9 cellular contexts compared by ENCODE assay signal in the genomic region with DNA sequence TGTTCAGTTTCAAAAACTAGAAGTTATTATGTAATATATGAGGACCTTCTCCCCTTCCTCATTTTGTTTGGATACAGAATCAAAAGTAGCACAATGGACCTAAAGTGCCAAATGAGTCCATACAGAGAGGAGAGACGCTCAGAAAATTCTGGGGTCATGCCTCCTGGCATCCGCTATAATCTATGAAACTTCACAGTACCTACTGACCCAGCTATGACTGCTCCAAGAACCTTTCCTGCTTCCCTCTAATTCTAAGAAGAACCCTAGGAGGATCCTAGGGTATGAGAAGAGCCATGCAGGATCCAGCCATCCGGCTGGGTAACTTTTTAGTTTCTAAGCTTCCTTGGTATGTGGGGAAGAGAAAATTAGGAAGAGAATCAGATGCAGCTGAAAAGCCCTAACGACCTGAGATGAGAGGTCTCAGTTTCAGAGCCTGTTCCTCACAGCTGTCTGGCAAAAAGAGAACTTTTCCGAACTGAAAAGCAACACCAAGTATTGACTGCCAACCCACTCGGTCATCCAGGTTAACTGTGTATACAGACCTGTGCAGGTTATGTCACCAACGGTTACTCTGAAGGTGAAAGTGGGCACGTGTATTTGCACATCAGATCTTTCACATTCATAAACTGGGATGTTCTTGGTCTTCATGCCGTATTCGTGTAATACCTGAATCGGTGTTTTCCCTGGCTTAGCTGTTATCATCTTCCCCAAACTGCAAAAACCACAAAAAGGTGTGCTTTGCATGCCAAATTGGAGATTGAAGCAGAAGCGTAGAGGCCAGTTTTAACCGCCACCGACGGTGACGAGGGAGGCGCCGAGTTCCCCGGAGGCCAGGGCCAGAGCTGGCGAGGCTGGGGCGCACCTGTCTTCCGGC. TPM values are rescaled to one million over a fixed set of nuclear protein-coding genes. Genes with fewer than 3 reads are reported as not detected.
DNase-seq lines count a peak whose midpoint lies in the region; ATAC-seq and TF ChIP-seq lines count a peak whose summit lies in the region.
"Had no signal": no experiment of that assay in that cellular context is flagged by ENCODE, and none has a peak within 500 bp of the region (broad histone marks: within the 10 kb centered on the region; RNA-seq: fewer than 3 reads in every experiment).

No MANE protein-coding gene starts in this region.

- H3K4me1 ChIP-seq in A673 (ENCODE audit: insufficient read depth, low read length, poor library complexity, severe bottlenecking) (peaks cover 16% of the 10 kb centered on the region), OCI-LY1 (ENCODE audit: insufficient read depth, low read length, severe bottlenecking) (peaks cover 34% of the 10 kb centered on the region)

- H3K4me2 ChIP-seq in OCI-LY1 (ENCODE audit: low read length): peak overlapping the region; percentile 75

- POLR2A ChIA-PET in A673 (lab: Charles Lee; ENCODE audit: low non-redundant PET): no interaction called here

- H3K36me3 ChIP-seq in A673 (ENCODE audit: insufficient read depth, low read length, poor library complexity, severe bottlenecking) (peaks cover 25% of the 10 kb centered on the region), OCI-LY1 (ENCODE audit: insufficient read depth, low read length) (peaks cover 34% of the 10 kb centered on the region)

- H3K9me2 ChIP-seq in OCI-LY1 (ENCODE audit: low read depth, low read length): no peaks in the 10 kb centered on the region

- intact Hi-C loops in A673 (cut with micrococcal nuclease; ENCODE audit: unreplicated experiment): no loop called here

- no peaks in the 10 kb centered on the region for H3K9me3 ChIP-seq in A673 (ENCODE audit: low read depth, low read length, poor library complexity, severe bottlenecking)
- H3K9me3 ChIP-seq in OCI-LY1 (ENCODE audit: low read length): no peaks in the 10 kb centered on the region

- ATAC-seq in GM18498 (IDR thresholded peaks at IDR 0.05; ENCODE audit: unreplicated experiment) (peak; percentile 55), HG02840 (IDR thresholded peaks at IDR 0.05; ENCODE audit: low FRiP score, unreplicated experiment) (peak; percentile 54)
- ATAC-seq in effector memory CD8-positive, alpha-beta T cell (replicated peaks): peak; percentile 58
- no peak for ATAC-seq in natural killer cell treated with Interleukin-12 subunit alpha and Interleukin-12 subunit beta and Interleukin-15 and Interleukin-18, amount 100 ng/mL, for 72 hours

- no peak overlapping the region for H2AFZ ChIP-seq in OCI-LY1 (ENCODE audit: low read length)

- no peaks in the 10 kb centered on the region for H4K20me1 ChIP-seq in OCI-LY1 (ENCODE audit: insufficient read depth, low read length)

- H3K9ac ChIP-seq in OCI-LY1 (ENCODE audit: low read length): peak overlapping the region; percentile 76

- H3K27ac Mint-ChIP-seq in effector memory CD8-positive, alpha-beta T cell: peak overlapping the region; percentile 91 to 92
- peak overlapping the region; percentile 39 to 74 for H3K27ac Mint-ChIP-seq in natural killer cell treated with Interleukin-12 subunit alpha and Interleukin-12 subunit beta and Interleukin-15 and Interleukin-18, amount 100 ng/mL, for 72 hours

- CTCF ChIA-PET in A673 (lab: Charles Lee): no interaction called here

- H3K27ac ChIP-seq in A673 (ENCODE audit: low read depth, low read length, poor library complexity, severe bottlenecking): peak overlapping the region; percentile 97
- H3K27ac ChIP-seq in OCI-LY1 (ENCODE audit: low read depth, low read length, poor library complexity, severe bottlenecking): peak overlapping the region; percentile 81

- H3K4me3 Mint-ChIP-seq in effector memory CD8-positive, alpha-beta T cell: peak overlapping the region; percentile 87 to 89
- H3K4me3 Mint-ChIP-seq in natural killer cell treated with Interleukin-12 subunit alpha and Interleukin-12 subunit beta and Interleukin-15 and Interleukin-18, amount 100 ng/mL, for 72 hours: peak overlapping the region; percentile 88

- peak overlapping the region; percentile 83 for H3K4me3 ChIP-seq in A673 (ENCODE audit: low read depth, low read length, poor library complexity, severe bottlenecking)
- peak overlapping the region; percentile 63 for H3K4me3 ChIP-seq in OCI-LY1 (ENCODE audit: low read depth, low read length, poor library complexity, severe bottlenecking)

- DNase-seq in A673 (ENCODE audit: low spot score): no peak
- DNase-seq in effector memory CD8-positive, alpha-beta T cell: peak in 1 of 3 experiments; percentile 69
- no peak for DNase-seq in natural killer cell treated with Interleukin-12 subunit alpha and Interleukin-12 subunit beta and Interleukin-15 and Interleukin-18, amount 100 ng/mL, for 72 hours (ENCODE audit: low spot score)
- no peak for DNase-seq in activated effector memory CD4-positive, alpha-beta T cell treated with Interleukin-2 at 50 U/mL for 16 hours
- DNase-seq in HuH-7.5 (ENCODE audit: low spot score): no peak

- H3F3A ChIP-seq in OCI-LY1 (ENCODE audit: insufficient read depth, low read length): no peaks in the 10 kb centered on the region

- peaks cover 13 to 24% of the 10 kb centered on the region in 2 donors for H3K4me1 Mint-ChIP-seq in effector memory CD8-positive, alpha-beta T cell (ENCODE audit: low read depth in 2 of 2)
- H3K4me1 Mint-ChIP-seq in natural killer cell treated with Interleukin-12 subunit alpha and Interleukin-12 subunit beta and Interleukin-15 and Interleukin-18, amount 100 ng/mL, for 72 hours (ENCODE audit: low read depth in 2 of 2): peaks cover 19 to 29% of the 10 kb centered on the region in 2 donors

- TF ChIP-seq CTCF in A673 (conservative IDR thresholded peaks at IDR 0.05; ENCODE audit: low read depth, low read length) (no peak), OCI-LY1 (IDR thresholded peaks at IDR 0.05; ENCODE audit: low read length) (no peak)

- TSS peak; percentile 38 for BruUV-seq in A673 (replicated peaks; lab: Mats Ljungman, UMichigan)

- no peaks in the 10 kb centered on the region for H3K9me3 Mint-ChIP-seq in effector memory CD8-positive, alpha-beta T cell
- no peaks in the 10 kb centered on the region for H3K9me3 Mint-ChIP-seq in natural killer cell treated with Interleukin-12 subunit alpha and Interleukin-12 subunit beta and Interleukin-15 and Interleukin-18, amount 100 ng/mL, for 72 hours

- no peaks in the 10 kb centered on the region for H3K27me3 ChIP-seq in A673 (replicated peaks; ENCODE audit: insufficient read depth, low read depth, low read length, poor library complexity)
- no peaks in the 10 kb centered on the region for H3K27me3 ChIP-seq in OCI-LY1 (ENCODE audit: insufficient read depth, low read length)

- no peaks in the 10 kb centered on the region for H3K27me3 Mint-ChIP-seq in effector memory CD8-positive, alpha-beta T cell
- peaks cover 3 to 7% of the 10 kb centered on the region in 2 donors for H3K27me3 Mint-ChIP-seq in natural killer cell treated with Interleukin-12 subunit alpha and Interleukin-12 subunit beta and Interleukin-15 and Interleukin-18, amount 100 ng/mL, for 72 hours

- peaks cover 46% of the 10 kb centered on the region for H3K36me3 Mint-ChIP-seq in effector memory CD8-positive, alpha-beta T cell (ENCODE audit: insufficient read depth)
- peaks cover 10% of the 10 kb centered on the region for H3K36me3 Mint-ChIP-seq in natural killer cell treated with Interleukin-12 subunit alpha and Interleukin-12 subunit beta and Interleukin-15 and Interleukin-18, amount 100 ng/mL, for 72 hours

- H3K79me2 ChIP-seq in OCI-LY1 (ENCODE audit: insufficient read depth, low read length): peaks cover 11% of the 10 kb centered on the region

RNA-seq across cellular contexts. Expression of gene PRKRA, which starts 1.0 kb away (rescaled TPM):
- total RNA-seq in A673 (2021): 62.6 and 66.4 TPM in 2 replicates
- 10 to 100 TPM; 24.7 to 44.1 TPM for total RNA-seq in natural killer cell treated with Interleukin-12 subunit alpha and Interleukin-12 subunit beta and Interleukin-15 and Interleukin-18, amount 100 ng/mL, for 72 hours

RNA-seq across cellular contexts. Expression of gene PJVK, which starts 1.2 kb away (rescaled TPM):
- total RNA-seq in A673 (2021): 1.9 and 2.3 TPM in 2 replicates
- 1 to 10 TPM; 1.5 to 2.8 TPM for total RNA-seq in natural killer cell treated with Interleukin-12 subunit alpha and Interleukin-12 subunit beta and Interleukin-15 and Interleukin-18, amount 100 ng/mL, for 72 hours
- total RNA-seq: M059J had no signal

RNA-seq across cellular contexts. Expression of gene FKBP7, which starts 28.5 kb away (rescaled TPM):
- 17.1 and 18.4 TPM in 2 replicates for total RNA-seq in A673 (2021)
- 1 to 10 TPM; 2.1 TPM for total RNA-seq in natural killer cell treated with Interleukin-12 subunit alpha and Interleukin-12 subunit beta and Interleukin-15 and Interleukin-18, amount 100 ng/mL, for 72 hours

RNA-seq across cellular contexts. Expression of gene PLEKHA3, which starts 30.3 kb away (rescaled TPM):
- total RNA-seq in A673 (2021): 26.6 and 27.0 TPM in 2 replicates
- 10 to 100 TPM; 36.7 to 41.2 TPM for total RNA-seq in natural killer cell treated with Interleukin-12 subunit alpha and Interleukin-12 subunit beta and Interleukin-15 and Interleukin-18, amount 100 ng/mL, for 72 hours

Comparison
In these comparisons a context has a peak if more than half of its experiments do, and no peak if none do; other contexts are left out.
1. ATAC-seq: peak in GM18498 (single experiment), HG02840 (single experiment) and effector memory CD8-positive, alpha-beta T cell (single experiment); none in natural killer cell treated with Interleukin-12 subunit alpha and Interleukin-12 subunit beta and Interleukin-15 and Interleukin-18, amount 100 ng/mL, for 72 hours (0 of 2).